In the genomic region with DNA sequence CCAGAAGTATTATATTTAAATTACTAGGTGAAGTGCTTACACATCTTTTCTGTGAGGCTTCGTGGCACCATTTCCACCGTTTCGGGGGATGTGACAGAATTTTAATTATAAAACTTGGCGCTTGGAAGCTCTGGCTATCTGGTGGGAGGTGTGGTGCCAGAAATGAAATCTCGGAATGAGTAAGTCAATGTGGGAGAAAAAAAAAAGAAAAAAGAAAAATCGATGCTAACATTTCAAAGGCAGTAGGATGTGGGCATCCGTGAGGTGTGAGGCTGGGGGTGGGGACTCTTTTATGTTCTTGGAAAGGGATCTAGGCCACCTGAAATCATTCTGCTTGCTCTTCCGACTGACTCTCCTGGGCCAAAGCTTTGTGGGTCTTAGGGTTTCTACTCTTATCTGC, we compare ENCODE assay signal across 31 cellular contexts. TPM values are rescaled to one million over a fixed set of nuclear protein-coding genes. Genes with fewer than 3 reads are reported as not detected.
DNase-seq lines count a peak whose midpoint lies in the region; ATAC-seq and TF ChIP-seq lines count a peak whose summit lies in the region.
"Had no signal": no experiment of that assay in that cellular context is flagged by ENCODE, and none has a peak within 500 bp of the region (broad histone marks: within the 10 kb centered on the region; RNA-seq: fewer than 3 reads in every experiment).

No MANE protein-coding gene starts in this region.

- peak; percentile 98 for ATAC-seq in activated T-helper 17 cell treated with anti-CD3 and anti-CD28 coated beads, Interleukin-2, amount 50 U/mL, for 72 hours (replicated peaks)
- ATAC-seq in stimulated activated effector memory CD8-positive, alpha-beta T cell treated with anti-CD3 and anti-CD28 coated beads, Interleukin-12 subunit alpha, Interleukin-12 subunit beta, amount 100 ng/mL, for 72 hours, result peak; percentile 94
- ATAC-seq in heart left ventricle, result no peak
- ATAC-seq: A549, body of pancreas, foreskin keratinocyte, left lung, pancreas had no signal

- H3K4me3 Mint-ChIP-seq in activated CD4-positive, alpha-beta T cell treated with anti-CD3 and anti-CD28 coated beads, Interleukin-2, amount 10 ng/mL, durations not matched to agents 24 days and 14 days, result no peak overlapping the region
- H3K4me3 Mint-ChIP-seq in activated T-helper 17 cell treated with anti-CD3 and anti-CD28 coated beads, Interleukin-2, amount 50 U/mL, for 72 hours, result peak overlapping the region; percentile 60
- peak overlapping the region; percentile 49 for H3K4me3 Mint-ChIP-seq in stimulated activated effector memory CD8-positive, alpha-beta T cell treated with anti-CD3 and anti-CD28 coated beads, Interleukin-12 subunit alpha, Interleukin-12 subunit beta, amount 100 ng/mL, for 72 hours
- H3K4me3 Mint-ChIP-seq: activated B cell treated with CpG ODN at 0.5 μM for 24 hours; CD4-positive, alpha-beta T cell; H9; memory B cell; neural crest cell had no signal

- H3K36me3 ChIP-seq in thyroid gland (peaks cover 0 to 12% of the 10 kb centered on the region in 2 donors), heart left ventricle (peaks cover 0 to 23% (median 13%) of the 10 kb centered on the region in 9 donors)
- H3K36me3 ChIP-seq: pancreas, SJCRH30 had no signal

- peaks cover 8% of the 10 kb centered on the region for H3K9me3 Mint-ChIP-seq in activated CD4-positive, alpha-beta T cell treated with anti-CD3 and anti-CD28 coated beads, Interleukin-2, amount 10 ng/mL, durations not matched to agents 24 days and 14 days
- no peaks in the 10 kb centered on the region for H3K9me3 Mint-ChIP-seq in activated T-helper 17 cell treated with anti-CD3 and anti-CD28 coated beads, Interleukin-2, amount 50 U/mL, for 72 hours
- H3K9me3 Mint-ChIP-seq in stimulated activated effector memory CD8-positive, alpha-beta T cell treated with anti-CD3 and anti-CD28 coated beads, Interleukin-12 subunit alpha, Interleukin-12 subunit beta, amount 100 ng/mL, for 72 hours, result no peaks in the 10 kb centered on the region
- H3K9me3 Mint-ChIP-seq: activated B cell treated with CpG ODN at 0.5 μM for 24 hours, H9, memory B cell, neural crest cell had no signal

- H3K27me3 Mint-ChIP-seq in activated CD4-positive, alpha-beta T cell treated with anti-CD3 and anti-CD28 coated beads, Interleukin-2, amount 10 ng/mL, durations not matched to agents 24 days and 14 days, result no peaks in the 10 kb centered on the region
- no peaks in the 10 kb centered on the region for H3K27me3 Mint-ChIP-seq in activated T-helper 17 cell treated with anti-CD3 and anti-CD28 coated beads, Interleukin-2, amount 50 U/mL, for 72 hours
- H3K27me3 Mint-ChIP-seq: activated B cell treated with CpG ODN at 0.5 μM for 24 hours; CD4-positive, alpha-beta T cell; memory B cell had no signal

- intact Hi-C loops in activated CD4-positive, alpha-beta T cell treated with anti-CD3 and anti-CD28 coated beads, Interleukin-2, amount 10 ng/mL, durations not matched to agents 24 days and 14 days (cut with micrococcal nuclease), result no loop called here
- intact Hi-C loops in thyroid gland (cut with DNase I) (no loop called here), heart left ventricle (cut with DNase I) (no loop called here)

- H3K36me3 Mint-ChIP-seq in activated CD4-positive, alpha-beta T cell treated with anti-CD3 and anti-CD28 coated beads, Interleukin-2, amount 10 ng/mL, durations not matched to agents 24 days and 14 days (ENCODE audit: low read depth), result peaks cover 28% of the 10 kb centered on the region
- H3K36me3 Mint-ChIP-seq in activated T-helper 17 cell treated with anti-CD3 and anti-CD28 coated beads, Interleukin-2, amount 50 U/mL, for 72 hours (ENCODE audit: low read depth), result peaks cover 43% of the 10 kb centered on the region
- peaks cover 13% of the 10 kb centered on the region for H3K36me3 Mint-ChIP-seq in stimulated activated effector memory CD8-positive, alpha-beta T cell treated with anti-CD3 and anti-CD28 coated beads, Interleukin-12 subunit alpha, Interleukin-12 subunit beta, amount 100 ng/mL, for 72 hours

- no peaks in the 10 kb centered on the region for H3K9me3 ChIP-seq in thyroid gland
- peaks cover 0 to 17% (median 7%) of the 10 kb centered on the region in 12 donors for H3K9me3 ChIP-seq in heart left ventricle
- H3K9me3 ChIP-seq: A549, body of pancreas, pancreas, SJCRH30 had no signal

- H3K27ac Mint-ChIP-seq in activated CD4-positive, alpha-beta T cell treated with anti-CD3 and anti-CD28 coated beads, Interleukin-2, amount 10 ng/mL, durations not matched to agents 24 days and 14 days, result peak overlapping the region; percentile 34
- H3K27ac Mint-ChIP-seq in activated T-helper 17 cell treated with anti-CD3 and anti-CD28 coated beads, Interleukin-2, amount 50 U/mL, for 72 hours, result peak overlapping the region; percentile 60
- H3K27ac Mint-ChIP-seq in stimulated activated effector memory CD8-positive, alpha-beta T cell treated with anti-CD3 and anti-CD28 coated beads, Interleukin-12 subunit alpha, Interleukin-12 subunit beta, amount 100 ng/mL, for 72 hours, result peak overlapping the region; percentile 3
- H3K27ac Mint-ChIP-seq: activated B cell treated with CpG ODN at 0.5 μM for 24 hours; CD4-positive, alpha-beta T cell; memory B cell had no signal

- 89 to 90% methylated on average over 8 of the region's 8 CpGs for WGBS in thyroid gland, 2 donors
- 85 to 93% (median 88%) methylated on average over 8 of the region's 8 CpGs for WGBS in heart left ventricle, 4 donors

- H3K4me1 ChIP-seq in thyroid gland (no peaks in the 10 kb centered on the region), heart left ventricle (peaks cover 0 to 6% (median 0%) of the 10 kb centered on the region in 12 donors)
- H3K4me1 ChIP-seq: A549, body of pancreas, esophagus muscularis mucosa, foreskin keratinocyte, left lung, pancreas, SJCRH30 had no signal

- H3K4me3 ChIP-seq in thyroid gland (replicated peaks in 1 of 3), result no peak overlapping the region
- no peak overlapping the region for H3K4me3 ChIP-seq in heart left ventricle
- H3K4me3 ChIP-seq: A549, body of pancreas, esophagus muscularis mucosa, left lung, MG63, pancreas, SJCRH30 had no signal

- H3K27me3 ChIP-seq in thyroid gland (no peaks in the 10 kb centered on the region), heart left ventricle (no peaks in the 10 kb centered on the region)
- H3K27me3 ChIP-seq: body of pancreas, esophagus muscularis mucosa, foreskin keratinocyte, left lung, MG63, pancreas, SJCRH30 had no signal

- TF ChIP-seq CTCF in thyroid gland (IDR thresholded peaks at IDR 0.05) (no peak), heart left ventricle (IDR thresholded peaks at IDR 0.05) (no peak)

- peaks cover 4% of the 10 kb centered on the region for H3K4me1 Mint-ChIP-seq in activated CD4-positive, alpha-beta T cell treated with anti-CD3 and anti-CD28 coated beads, Interleukin-2, amount 10 ng/mL, durations not matched to agents 24 days and 14 days
- peaks cover 3% of the 10 kb centered on the region for H3K4me1 Mint-ChIP-seq in activated T-helper 17 cell treated with anti-CD3 and anti-CD28 coated beads, Interleukin-2, amount 50 U/mL, for 72 hours
- peaks cover 15% of the 10 kb centered on the region for H3K4me1 Mint-ChIP-seq in stimulated activated effector memory CD8-positive, alpha-beta T cell treated with anti-CD3 and anti-CD28 coated beads, Interleukin-12 subunit alpha, Interleukin-12 subunit beta, amount 100 ng/mL, for 72 hours
- H3K4me1 Mint-ChIP-seq: activated B cell treated with CpG ODN at 0.5 μM for 24 hours, H9, memory B cell, neural crest cell had no signal

- TF ChIP-seq POLR2A in thyroid gland (IDR thresholded peaks at IDR 0.05) (no peak), heart left ventricle (IDR thresholded peaks at IDR 0.05) (no peak)

- no peak for DNase-seq in activated CD4-positive, alpha-beta T cell treated with anti-CD3 and anti-CD28 coated beads, Interleukin-2, amount 10 ng/mL, durations not matched to agents 24 days and 14 days
- no peak for DNase-seq in activated CD4-positive, alpha-beta T cell treated with anti-CD3 and anti-CD28 coated beads for 4 hours
- peak in 2 of 3 donors; percentile 10 for DNase-seq in stimulated activated CD4-positive, alpha-beta T cell treated with anti-CD3 and anti-CD28 coated beads, Interleukin-12 subunit alpha, Interleukin-12 subunit beta, amount 100 ng/mL, for 48 hours (ENCODE audit: low read depth in 2 of 3, low spot score in 1 of 3)
- DNase-seq in stimulated activated CD4-positive, alpha-beta T cell treated with anti-CD3 and anti-CD28 coated beads, Interleukin-12 subunit alpha, Interleukin-12 subunit beta, amount 100 ng/mL, for 4 hours, result no peak
- DNase-seq in stimulated activated effector memory CD8-positive, alpha-beta T cell treated with anti-CD3 and anti-CD28 coated beads, Interleukin-12 subunit alpha, Interleukin-12 subunit beta, amount 100 ng/mL, for 72 hours (ENCODE audit: low spot score in 2 of 2), result peak in 1 of 2 donors; percentile 54
- no peak for DNase-seq in thyroid gland
- no peak for DNase-seq in heart left ventricle
- DNase-seq: activated B cell treated with CpG ODN at 0.5 μM for 24 hours; activated gamma-delta T cell; body of pancreas; CD4-positive, alpha-beta T cell; DND-41; foreskin keratinocyte; GF-D8; H9; islet precursor cell; left lung; MG63; NCI-H1105; NCI-H187; NCI-H510A treated with DMSO at 0.1 percent for 48 hours; pancreas; RPMI8226; SJCRH30 had no signal

- no peak overlapping the region for H3K27ac ChIP-seq in thyroid gland
- no peak overlapping the region for H3K27ac ChIP-seq in heart left ventricle
- H3K27ac ChIP-seq: A549, body of pancreas, esophagus muscularis mucosa, foreskin keratinocyte, HL-60, KMS-11, left lung, pancreas, SJCRH30 had no signal

RNA-seq across cellular contexts. Expression of gene CPPED1, which starts 21.9 kb away (rescaled TPM):
- total RNA-seq in activated CD4-positive, alpha-beta T cell treated with anti-CD3 and anti-CD28 coated beads, Interleukin-2, amount 10 ng/mL, durations not matched to agents 24 days and 14 days, result 4.4 and 5.1 TPM in 2 replicates
- total RNA-seq in activated T-helper 17 cell treated with anti-CD3 and anti-CD28 coated beads, Interleukin-2, amount 50 U/mL, for 72 hours, result 10 to 100 TPM; 27.5 to 44.5 TPM
- 10 to 100 TPM in 3 of 4 donors, 1 to 10 TPM in 1; 8.5 to 17.8 (median 16.8) TPM for total RNA-seq in thyroid gland
- 10 to 100 TPM in 6 of 9 donors, 1 to 10 TPM in 3; 5.6 to 25.1 (median 12.6) TPM for total RNA-seq in heart left ventricle
- 1 to 10 TPM; 6.6 to 6.8 TPM for polyA plus RNA-seq in heart left ventricle

Comparison
In these comparisons a context has a peak if more than half of its experiments do, and no peak if none do; other contexts are left out.
1. DNase-seq: peak in stimulated activated CD4-positive, alpha-beta T cell treated with anti-CD3 and anti-CD28 coated beads, Interleukin-12 subunit alpha, Interleukin-12 subunit beta, amount 100 ng/mL, for 48 hours (2 of 3); none in activated CD4-positive, alpha-beta T cell treated with anti-CD3 and anti-CD28 coated beads, Interleukin-2, amount 10 ng/mL, durations not matched to agents 24 days and 14 days (single experiment), activated CD4-positive, alpha-beta T cell treated with anti-CD3 and anti-CD28 coated beads for 4 hours (0 of 2), stimulated activated CD4-positive, alpha-beta T cell treated with anti-CD3 and anti-CD28 coated beads, Interleukin-12 subunit alpha, Interleukin-12 subunit beta, amount 100 ng/mL, for 4 hours (single experiment), thyroid gland (0 of 2) and heart left ventricle (0 of 5).
2. H3K27ac Mint-ChIP-seq: peak in every context shown above with its lines; median percentile 60 in activated T-helper 17 cell treated with anti-CD3 and anti-CD28 coated beads, Interleukin-2, amount 50 U/mL, for 72 hours; 34 in activated CD4-positive, alpha-beta T cell treated with anti-CD3 and anti-CD28 coated beads, Interleukin-2, amount 10 ng/mL, durations not matched to agents 24 days and 14 days; 3 in stimulated activated effector memory CD8-positive, alpha-beta T cell treated with anti-CD3 and anti-CD28 coated beads, Interleukin-12 subunit alpha, Interleukin-12 subunit beta, amount 100 ng/mL, for 72 hours.
3. ATAC-seq: peak in activated T-helper 17 cell treated with anti-CD3 and anti-CD28 coated beads, Interleukin-2, amount 50 U/mL, for 72 hours (single experiment) and stimulated activated effector memory CD8-positive, alpha-beta T cell treated with anti-CD3 and anti-CD28 coated beads, Interleukin-12 subunit alpha, Interleukin-12 subunit beta, amount 100 ng/mL, for 72 hours (single experiment); none in heart left ventricle (0 of 4).